16 cellular contexts compared by ENCODE assay signal in the genomic region with DNA sequence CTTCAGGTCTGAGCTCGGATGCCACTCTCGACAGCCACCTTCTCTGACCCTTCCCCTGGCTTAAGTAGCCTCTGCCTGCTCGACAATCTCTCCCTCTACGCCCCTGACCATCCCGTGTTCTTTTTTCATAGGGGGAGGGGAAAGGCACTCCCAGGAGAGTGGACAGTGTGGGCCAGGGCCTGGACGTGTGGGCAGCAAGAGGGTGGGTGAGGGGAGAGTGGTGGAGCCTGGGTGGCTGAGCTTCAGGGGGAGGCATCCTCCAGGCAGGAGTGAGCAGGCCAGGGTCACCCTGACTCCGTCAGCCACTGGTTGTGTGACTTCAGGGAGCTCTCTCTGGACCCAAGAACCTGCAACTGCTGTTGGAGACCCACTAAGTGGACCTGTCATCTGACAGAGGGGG.
DNase-seq lines count a peak whose midpoint lies in the region; ATAC-seq, FAIRE-seq and TF ChIP-seq lines count a peak whose summit lies in the region.
"Had no signal": no experiment of that assay in that cellular context is flagged by ENCODE, and none has a peak within 500 bp of the region (broad histone marks: within the 10 kb centered on the region; RNA-seq: fewer than 3 reads in every experiment).

No MANE protein-coding gene starts in this region.

- H3K36me3 Mint-ChIP-seq in HFFc6 (ENCODE audit: low read depth) (no peaks in the 10 kb centered on the region), endodermal cell (ENCODE audit: low read depth) (no peaks in the 10 kb centered on the region)
- H3K36me3 Mint-ChIP-seq: T-cell, WTC11 had no signal

- no peak for TF ChIP-seq POLR2A in A549 (IDR thresholded peaks at IDR 0.05; ENCODE audit: low read length)
- TF ChIP-seq POLR2A in gastrocnemius medialis (IDR thresholded peaks at IDR 0.05), result no peak

- H3K9ac ChIP-seq in endodermal cell (ENCODE audit: extremely low read depth, low read length, poor library complexity, severe bottlenecking), result no peak overlapping the region

- H3K4me3 ChIP-seq in A549 (no peak overlapping the region), endodermal cell (ENCODE audit: low read length) (no peak overlapping the region), gastrocnemius medialis (no peak overlapping the region)
- H3K4me3 ChIP-seq: body of pancreas, left lung had no signal

- H3K36me3 ChIP-seq in endodermal cell (ENCODE audit: control insufficient read depth, insufficient read depth, low read length) (no peaks in the 10 kb centered on the region), gastrocnemius medialis (no peaks in the 10 kb centered on the region)

- FAIRE-seq in A549 (lab: Jason Lieb, UNC), result no peak
- FAIRE-seq: RCC 7860 had no signal

- H3K4me1 ChIP-seq in A549 (peaks cover 86% of the 10 kb centered on the region), endodermal cell (ENCODE audit: control insufficient read depth, insufficient read depth, low read length) (no peaks in the 10 kb centered on the region), gastrocnemius medialis (peaks cover 51 to 54% of the 10 kb centered on the region in 2 donors), foreskin keratinocyte (peaks cover 8% of the 10 kb centered on the region)

- no peaks in the 10 kb centered on the region for H3K27me3 ChIP-seq in endodermal cell (ENCODE audit: control insufficient read depth, insufficient read depth, low read length, poor library complexity, severe bottlenecking)
- H3K27me3 ChIP-seq in gastrocnemius medialis, result no peaks in the 10 kb centered on the region
- H3K27me3 ChIP-seq in foreskin keratinocyte, result no peaks in the 10 kb centered on the region
- H3K27me3 ChIP-seq: body of pancreas, left lung had no signal

- DNase-seq in A549 (ENCODE audit: low read depth in 1 of 2, low spot score in 1 of 2) (no peak), HFFc6 (no peak), endodermal cell (no peak), gastrocnemius medialis (no peak), NCI-H524 (lab: John Stamatoyannopoulos, UW) (no peak), NCI-H1048 (lab: John Stamatoyannopoulos, UW) (no peak), foreskin keratinocyte (no peak)
- DNase-seq: GDM1, NCI-H2081 treated with DMSO at 0.1 percent for 48 hours, retina had no signal

- H3K4me1 Mint-ChIP-seq in HFFc6 (ENCODE audit: low read depth) (peaks cover 67% of the 10 kb centered on the region), endodermal cell (no peaks in the 10 kb centered on the region)

- no peaks in the 10 kb centered on the region for H3K9me3 Mint-ChIP-seq in HFFc6
- H3K9me3 Mint-ChIP-seq in endodermal cell, result no peaks in the 10 kb centered on the region
- H3K9me3 Mint-ChIP-seq: T-cell, WTC11 had no signal

- H3K27ac ChIP-seq in A549 (peak overlapping the region; percentile 96), endodermal cell (ENCODE audit: low read depth, low read length) (no peak overlapping the region), gastrocnemius medialis (peak overlapping the region; percentile 82 to 96 (median 90)), foreskin keratinocyte (no peak overlapping the region)

- in situ Hi-C loops in gastrocnemius medialis (cut with MboI; ENCODE audit: low sequenced_read_pairs in 4 of 4), result loop anchor here in 2 of 4 donors (10.0 to 25.0 kb wide), 3 partner anchors 89 to 179 kb away; partner anchors contain the start of gene CEBPB (in 1 of the 2)

- H3K27ac Mint-ChIP-seq in HFFc6 (peak overlapping the region; percentile 65), endodermal cell (peak overlapping the region; percentile 10)
- H3K27ac Mint-ChIP-seq: T-cell, WTC11 had no signal

- WGBS in A549 (ENCODE audit: missing lambda C conversion rate), result 80% methylated on average over 7 of the region's 7 CpGs
- 89 to 100% methylated on average over 3 to 7 of the region's 7 CpGs for WGBS in endodermal cell (ENCODE audit: insufficient coverage in 1 of 2, insufficient read length in 1 of 2), 2 experiments

- H3K27me3 Mint-ChIP-seq in HFFc6 (ENCODE audit: insufficient read depth) (peaks cover 2% of the 10 kb centered on the region), endodermal cell (ENCODE audit: insufficient read depth) (no peaks in the 10 kb centered on the region)

- POLR2A ChIA-PET in A549 (lab: Yijun Ruan, JAX), result no interaction called here

- H3K4me2 ChIP-seq in A549, result peak overlapping the region; percentile 65

- no peak overlapping the region for H3K4me3 Mint-ChIP-seq in HFFc6
- no peak overlapping the region for H3K4me3 Mint-ChIP-seq in endodermal cell
- H3K4me3 Mint-ChIP-seq: T-cell, WTC11 had no signal

- TF ChIP-seq CTCF in A549 (IDR thresholded peaks at IDR 0.05) (no peak), HFFc6 (IDR thresholded peaks at IDR 0.05) (no peak), endodermal cell (conservative IDR thresholded peaks at IDR 0.05) (no peak), gastrocnemius medialis (IDR thresholded peaks at IDR 0.05 in 4 of 5, conservative IDR thresholded peaks at IDR 0.05 in 1 of 5) (no peak), foreskin keratinocyte (conservative IDR thresholded peaks at IDR 0.05) (no peak)

- intact Hi-C loops in gastrocnemius medialis (cut with DNase I; ENCODE audit: low total_unique reads), result no loop called here

- CTCF ChIA-PET in A549 (lab: Yijun Ruan, JAX), result interaction anchor here (0.6 to 4.1 kb wide), 6 partner anchors 10 to 434 kb away, joined by 3 to 14 read pairs (median 4); no protein-coding TSS in a partner anchor

- no peak for ATAC-seq in A549
- ATAC-seq in gastrocnemius medialis, result no peak
- ATAC-seq in GM21390 (IDR thresholded peaks at IDR 0.05; ENCODE audit: unreplicated experiment), result no peak
- no peak for ATAC-seq in foreskin keratinocyte
- ATAC-seq: WTC11 had no signal

- no peak for TF ChIP-seq EP300 in A549 (IDR thresholded peaks at IDR 0.05)

- H3K9me3 ChIP-seq in A549, result no peaks in the 10 kb centered on the region
- H3K9me3 ChIP-seq in endodermal cell (ENCODE audit: control insufficient read depth, low read length), result no peaks in the 10 kb centered on the region
- no peaks in the 10 kb centered on the region for H3K9me3 ChIP-seq in gastrocnemius medialis
- H3K9me3 ChIP-seq: body of pancreas, left lung had no signal

- TF ChIP-seq RAD21 in A549 (conservative IDR thresholded peaks at IDR 0.05 in 1 of 2, IDR thresholded peaks at IDR 0.05 in 1 of 2), result no peak

TF ChIP-seq in A549, 52 proteins besides CTCF, POLR2A, EP300 and RAD21:
- TF ChIP-seq ZFP36 (IDR thresholded peaks at IDR 0.05; ENCODE audit: borderline replicate concordance, partially characterized antibody) (no peak), SMC3 (IDR thresholded peaks at IDR 0.05) (no peak), JUN (IDR thresholded peaks at IDR 0.05) (no peak), HEYL (CRISPR knock-in tag; IDR thresholded peaks at IDR 0.05) (no peak), FOSL2 (IDR thresholded peaks at IDR 0.05) (no peak), FOSL2 (CRISPR knock-in tag; IDR thresholded peaks at IDR 0.05) (no peak), ZC3H11A (IDR thresholded peaks at IDR 0.05) (no peak)

Comparison
In these comparisons a context has a peak if more than half of its experiments do, and no peak if none do; other contexts are left out.
1. H3K27ac ChIP-seq: peak in A549 (2 of 2) and gastrocnemius medialis (4 of 4); none in endodermal cell (single experiment) and foreskin keratinocyte (single experiment).